33 cellular contexts compared by ENCODE assay signal in genomic region chr4:26279446-26279845, GRCh38.
"Had no signal": no experiment of that assay in that cellular context is flagged by ENCODE, and none has a peak within 500 bp of the region (broad histone marks: within the 10 kb centered on the region; RNA-seq: fewer than 3 reads in every experiment).

No MANE protein-coding gene starts in this region.

- H3K4me3 ChIP-seq: adrenal gland, body of pancreas, breast epithelium, cardiac muscle cell had no signal

- H3K36me3 ChIP-seq: adrenal gland, brain microvascular endothelial cell, breast epithelium, cardiac muscle cell had no signal

- DNase-seq: activated B cell treated with CpG ODN at 0.5 μM for 24 hours; activated CD4-positive, alpha-beta memory T cell treated with anti-CD3 and anti-CD28 coated beads for 36 hours; activated CD4-positive, alpha-beta T cell treated with anti-CD3 and anti-CD28 coated beads for 4 hours; activated CD4-positive, alpha-beta T cell treated with anti-CD3 and anti-CD28 coated beads, Interleukin-2, amount 10 ng/mL, durations not matched to agents 24 days and 14 days; activated CD4-positive, alpha-beta T cell treated with anti-CD3 and anti-CD28 coated beads, Interleukin-2, amount 50 U/mL, for 1 hour; activated CD4-positive, alpha-beta T cell treated with anti-CD3 and anti-CD28 coated beads, Interleukin-2, amount 50 U/mL, for 4 hours; activated CD4-positive, CD25-positive, alpha-beta regulatory T cell treated with anti-CD3 and anti-CD28 coated beads, Interleukin-2, amount 50 U/mL, for 72 hours; activated CD8-positive, alpha-beta memory T cell treated with anti-CD3 and anti-CD28 coated beads, Interleukin-2, amount 50 U/mL, for 4 hours; activated CD8-positive, alpha-beta T cell treated with anti-CD3 and anti-CD28 coated beads for 36 hours; activated effector memory CD4-positive, alpha-beta T cell treated with anti-CD3 and anti-CD28 coated beads, Interleukin-2, amount 50 U/mL, for 16 hours; activated gamma-delta T cell treated with Interleukin-2 at 50 U/mL for 16 hours; activated naive CD4-positive, alpha-beta T cell; activated naive CD4-positive, alpha-beta T cell treated with anti-CD3 and anti-CD28 coated beads for 36 hours; activated naive CD4-positive, alpha-beta T cell treated with anti-CD3 and anti-CD28 coated beads, Interleukin-2, amount 50 U/mL, for 16 hours; activated naive CD8-positive, alpha-beta T cell treated with anti-CD3 and anti-CD28 coated beads for 36 hours; activated T-cell treated with anti-CD3 and anti-CD28 coated beads for 4 hours; activated T-cell treated with anti-CD3 and anti-CD28 coated beads, Interleukin-2, amount 50 U/mL, for 1 hour; activated T-cell treated with anti-CD3 and anti-CD28 coated beads, Interleukin-2, amount 50 U/mL, for 4 hours; activated T-cell treated with anti-CD3 and anti-CD28 coated beads, Interleukin-2, amount 50 U/mL, for 72 hours; adrenal gland; amniotic stem cell; aorta; body of pancreas; brain microvascular endothelial cell; cerebellar nuclear complex; T-helper 1 cell; T-helper 2 cell; T-helper 9 cell had no signal

- ATAC-seq: activated CD8-positive, alpha-beta T cell treated with anti-CD3 and anti-CD28 coated beads for 36 hours; activated naive CD4-positive, alpha-beta T cell treated with anti-CD3 and anti-CD28 coated beads, Interleukin-2, amount 50 U/mL, for 72 hours; activated T-cell treated with anti-CD3 and anti-CD28 coated beads, Interleukin-2, amount 50 U/mL, for 4 hours; activated T-cell treated with anti-CD3 and anti-CD28 coated beads, Interleukin-2, amount 50 U/mL, for 72 hours; activated T-helper 17 cell treated with anti-CD3 and anti-CD28 coated beads, Interleukin-2, amount 50 U/mL, for 72 hours; body of pancreas had no signal

- H3K27me3 ChIP-seq: adrenal gland, body of pancreas, brain microvascular endothelial cell, breast epithelium, cardiac muscle cell had no signal

- H3K4me1 ChIP-seq: adrenal gland, body of pancreas, breast epithelium had no signal

- H3K27ac ChIP-seq: adrenal gland, body of pancreas, brain microvascular endothelial cell, breast epithelium, cardiac muscle cell, VCaP had no signal

- H3K9me3 ChIP-seq: adrenal gland, body of pancreas, breast epithelium had no signal
